Comparison of ENCODE assay signal across 29 cellular contexts in the genomic region with DNA sequence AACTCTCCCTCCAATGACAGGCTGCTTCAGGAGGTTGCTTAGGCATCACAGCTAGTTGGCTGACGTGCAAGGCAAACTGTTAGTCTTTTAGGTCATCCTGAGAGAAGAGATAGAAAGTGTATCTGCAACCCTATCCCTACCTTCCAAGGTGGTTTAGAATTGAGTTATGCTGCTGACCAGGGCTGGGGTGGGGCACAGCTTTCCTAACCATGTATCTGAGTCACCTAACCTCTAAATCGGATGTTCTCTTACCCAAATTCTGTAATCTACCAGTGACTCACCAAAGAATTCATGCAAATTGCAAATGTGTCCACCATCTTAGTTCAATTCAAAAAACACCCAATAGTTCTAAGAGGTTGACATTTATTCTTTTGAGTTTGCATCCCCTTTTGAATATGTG.
A peak's percentile ranks its signal among the peaks of the same experiment; 100 is the strongest.
DNase-seq lines count a peak whose midpoint lies in the region; ATAC-seq, FAIRE-seq and TF ChIP-seq lines count a peak whose summit lies in the region.
"Had no signal": no experiment of that assay in that cellular context is flagged by ENCODE, and none has a peak within 500 bp of the region (broad histone marks: within the 10 kb centered on the region; RNA-seq: fewer than 3 reads in every experiment).

No MANE protein-coding gene starts in this region.

- DNase-seq in activated naive CD8-positive, alpha-beta T cell treated with anti-CD3 and anti-CD28 coated beads, Interleukin-2, amount 50 U/mL, for 24 hours = no peak
- DNase-seq in activated naive CD8-positive, alpha-beta T cell treated with anti-CD3 and anti-CD28 coated beads for 36 hours = no peak
- peak; percentile 60 for DNase-seq in NCI-H226
- peak; percentile 78 for DNase-seq in bronchial epithelial cell (ENCODE audit: low read depth)
- no peak for DNase-seq in stimulated activated effector memory CD8-positive, alpha-beta T cell treated with anti-CD3 and anti-CD28 coated beads, Interleukin-12 subunit alpha, Interleukin-12 subunit beta, amount 100 ng/mL, for 72 hours (ENCODE audit: low spot score in 2 of 2)
- DNase-seq in NCI-H1105 treated with DMSO at 0.1 percent for 48 hours (lab: John Stamatoyannopoulos, UW) = no peak
- DNase-seq in activated effector memory CD4-positive, alpha-beta T cell treated with anti-CD3 and anti-CD28 coated beads, Interleukin-2, amount 50 U/mL, for 16 hours = no peak
- no peak for DNase-seq in DMS114 treated with DMSO at 0.1 percent for 48 hours (lab: John Stamatoyannopoulos, UW; ENCODE audit: unreplicated experiment)
- DNase-seq: activated naive CD4-positive, alpha-beta T cell treated with anti-CD3 and anti-CD28 coated beads for 36 hours; activated T-cell treated with anti-CD3 and anti-CD28 coated beads, Interleukin-2, amount 50 U/mL, for 24 hours; anterior cingulate cortex; Caco-2; central memory CD4-positive, alpha-beta T cell; DND-41; mesendoderm; NCI-H1092 treated with DMSO at 0.1 percent for 48 hours; NCI-H2029 treated with DMSO at 0.1 percent for 48 hours; NCI-H2227 treated with DMSO at 0.1 percent for 48 hours; NCI-H748 treated with DMSO at 0.1 percent for 48 hours; SHP77; T1000; testis had no signal

- H3K36me3 ChIP-seq in bronchial epithelial cell (ENCODE audit: control insufficient read depth, insufficient read depth, low read length) = no peaks in the 10 kb centered on the region
- H3K36me3 ChIP-seq: BLaER1 treated with 17β-estradiol and CSF1 and Interleukin-3, amounts not matched to agents 10 nM and 100 nM had no signal

- no peak overlapping the region for H3K4me3 Mint-ChIP-seq in activated naive CD8-positive, alpha-beta T cell treated with anti-CD3 and anti-CD28 coated beads, Interleukin-2, amount 50 U/mL, for 24 hours
- H3K4me3 Mint-ChIP-seq in activated naive CD8-positive, alpha-beta T cell treated with anti-CD3 and anti-CD28 coated beads for 36 hours = no peak overlapping the region
- no peak overlapping the region for H3K4me3 Mint-ChIP-seq in stimulated activated effector memory CD8-positive, alpha-beta T cell treated with anti-CD3 and anti-CD28 coated beads, Interleukin-12 subunit alpha, Interleukin-12 subunit beta, amount 100 ng/mL, for 72 hours
- H3K4me3 Mint-ChIP-seq: activated naive CD4-positive, alpha-beta T cell treated with anti-CD3 and anti-CD28 coated beads for 36 hours; activated T-cell treated with anti-CD3 and anti-CD28 coated beads, Interleukin-2, amount 50 U/mL, for 24 hours; dendritic cell treated with granulocyte-macrophage colony-stimulating factor and Interleukin-4, amounts not matched to agents 40 ng/mL and 50 ng/mL, for 4 days; stimulated activated memory B cell treated with anti-CD40 and anti-IgM and Interleukin-4, amounts not matched to agents 10 μg/mL and 1 μg/mL and 100 μg/mL, for 72 hours had no signal

- no peak overlapping the region for H3K4me3 ChIP-seq in bronchial epithelial cell (ENCODE audit: low read depth, low read length)
- H3K4me3 ChIP-seq: BLaER1 treated with 17β-estradiol and CSF1 and Interleukin-3, amounts not matched to agents 10 nM and 100 nM; smooth muscle cell; testis had no signal

- no peaks in the 10 kb centered on the region for H3K4me1 Mint-ChIP-seq in activated naive CD8-positive, alpha-beta T cell treated with anti-CD3 and anti-CD28 coated beads, Interleukin-2, amount 50 U/mL, for 24 hours
- no peaks in the 10 kb centered on the region for H3K4me1 Mint-ChIP-seq in activated naive CD8-positive, alpha-beta T cell treated with anti-CD3 and anti-CD28 coated beads for 36 hours
- H3K4me1 Mint-ChIP-seq in stimulated activated effector memory CD8-positive, alpha-beta T cell treated with anti-CD3 and anti-CD28 coated beads, Interleukin-12 subunit alpha, Interleukin-12 subunit beta, amount 100 ng/mL, for 72 hours = no peaks in the 10 kb centered on the region
- H3K4me1 Mint-ChIP-seq: stimulated activated memory B cell treated with anti-CD40 and anti-IgM and Interleukin-4, amounts not matched to agents 10 μg/mL and 1 μg/mL and 100 μg/mL, for 72 hours had no signal

- ATAC-seq in activated naive CD8-positive, alpha-beta T cell treated with anti-CD3 and anti-CD28 coated beads, Interleukin-2, amount 50 U/mL, for 24 hours = peak; percentile 52
- peak; percentile 90 for ATAC-seq in stimulated activated effector memory CD8-positive, alpha-beta T cell treated with anti-CD3 and anti-CD28 coated beads, Interleukin-12 subunit alpha, Interleukin-12 subunit beta, amount 100 ng/mL, for 72 hours
- ATAC-seq: HCT116; stimulated activated memory B cell treated with anti-CD40 and anti-IgM and Interleukin-4, amounts not matched to agents 10 μg/mL and 1 μg/mL and 100 μg/mL, for 72 hours had no signal

- no peak for TF ChIP-seq CTCF in bronchial epithelial cell (IDR thresholded peaks at IDR 0.05; ENCODE audit: insufficient read depth, low read length, severe bottlenecking)

- H3K27me3 Mint-ChIP-seq in activated naive CD8-positive, alpha-beta T cell treated with anti-CD3 and anti-CD28 coated beads, Interleukin-2, amount 50 U/mL, for 24 hours = peaks cover 15% of the 10 kb centered on the region
- peaks cover 31% of the 10 kb centered on the region for H3K27me3 Mint-ChIP-seq in activated naive CD8-positive, alpha-beta T cell treated with anti-CD3 and anti-CD28 coated beads for 36 hours
- H3K27me3 Mint-ChIP-seq: dendritic cell treated with granulocyte-macrophage colony-stimulating factor and Interleukin-4, amounts not matched to agents 40 ng/mL and 50 ng/mL, for 4 days had no signal

- H3K27me3 ChIP-seq in bronchial epithelial cell (ENCODE audit: control insufficient read depth, insufficient read depth, low read length) = no peaks in the 10 kb centered on the region
- H3K27me3 ChIP-seq: BLaER1 treated with 17β-estradiol and CSF1 and Interleukin-3, amounts not matched to agents 10 nM and 100 nM; testis had no signal

- peaks cover 9% of the 10 kb centered on the region for H3K9me3 Mint-ChIP-seq in activated naive CD8-positive, alpha-beta T cell treated with anti-CD3 and anti-CD28 coated beads, Interleukin-2, amount 50 U/mL, for 24 hours
- no peaks in the 10 kb centered on the region for H3K9me3 Mint-ChIP-seq in activated naive CD8-positive, alpha-beta T cell treated with anti-CD3 and anti-CD28 coated beads for 36 hours
- H3K9me3 Mint-ChIP-seq in stimulated activated effector memory CD8-positive, alpha-beta T cell treated with anti-CD3 and anti-CD28 coated beads, Interleukin-12 subunit alpha, Interleukin-12 subunit beta, amount 100 ng/mL, for 72 hours = peaks cover 3% of the 10 kb centered on the region
- H3K9me3 Mint-ChIP-seq: activated naive CD4-positive, alpha-beta T cell treated with anti-CD3 and anti-CD28 coated beads for 36 hours had no signal

- no peaks in the 10 kb centered on the region for H3K36me3 Mint-ChIP-seq in activated naive CD8-positive, alpha-beta T cell treated with anti-CD3 and anti-CD28 coated beads, Interleukin-2, amount 50 U/mL, for 24 hours (ENCODE audit: low read depth)
- no peaks in the 10 kb centered on the region for H3K36me3 Mint-ChIP-seq in activated naive CD8-positive, alpha-beta T cell treated with anti-CD3 and anti-CD28 coated beads for 36 hours
- H3K36me3 Mint-ChIP-seq in stimulated activated effector memory CD8-positive, alpha-beta T cell treated with anti-CD3 and anti-CD28 coated beads, Interleukin-12 subunit alpha, Interleukin-12 subunit beta, amount 100 ng/mL, for 72 hours = no peaks in the 10 kb centered on the region
- H3K36me3 Mint-ChIP-seq: stimulated activated memory B cell treated with anti-CD40 and anti-IgM and Interleukin-4, amounts not matched to agents 10 μg/mL and 1 μg/mL and 100 μg/mL, for 72 hours had no signal

- FAIRE-seq in bronchial epithelial cell (lab: Jason Lieb, UNC) = no peak
- FAIRE-seq: endometrium, GM12891 had no signal

- no peak overlapping the region for H3K27ac Mint-ChIP-seq in activated naive CD8-positive, alpha-beta T cell treated with anti-CD3 and anti-CD28 coated beads, Interleukin-2, amount 50 U/mL, for 24 hours
- H3K27ac Mint-ChIP-seq in activated naive CD8-positive, alpha-beta T cell treated with anti-CD3 and anti-CD28 coated beads for 36 hours = no peak overlapping the region
- no peak overlapping the region for H3K27ac Mint-ChIP-seq in stimulated activated effector memory CD8-positive, alpha-beta T cell treated with anti-CD3 and anti-CD28 coated beads, Interleukin-12 subunit alpha, Interleukin-12 subunit beta, amount 100 ng/mL, for 72 hours
- H3K27ac Mint-ChIP-seq: activated naive CD4-positive, alpha-beta T cell treated with anti-CD3 and anti-CD28 coated beads for 36 hours; activated T-cell treated with anti-CD3 and anti-CD28 coated beads, Interleukin-2, amount 50 U/mL, for 24 hours; dendritic cell treated with granulocyte-macrophage colony-stimulating factor and Interleukin-4, amounts not matched to agents 40 ng/mL and 50 ng/mL, for 4 days; stimulated activated memory B cell treated with anti-CD40 and anti-IgM and Interleukin-4, amounts not matched to agents 10 μg/mL and 1 μg/mL and 100 μg/mL, for 72 hours had no signal

Comparison
In these comparisons a context has a peak if more than half of its experiments do, and no peak if none do; other contexts are left out.
1. DNase-seq: peak in NCI-H226 (single experiment) and bronchial epithelial cell (single experiment); none in activated naive CD8-positive, alpha-beta T cell treated with anti-CD3 and anti-CD28 coated beads, Interleukin-2, amount 50 U/mL, for 24 hours (single experiment), activated naive CD8-positive, alpha-beta T cell treated with anti-CD3 and anti-CD28 coated beads for 36 hours (single experiment), stimulated activated effector memory CD8-positive, alpha-beta T cell treated with anti-CD3 and anti-CD28 coated beads, Interleukin-12 subunit alpha, Interleukin-12 subunit beta, amount 100 ng/mL, for 72 hours (0 of 2), NCI-H1105 treated with DMSO at 0.1 percent for 48 hours (single experiment), activated effector memory CD4-positive, alpha-beta T cell treated with anti-CD3 and anti-CD28 coated beads, Interleukin-2, amount 50 U/mL, for 16 hours (single experiment) and DMS114 treated with DMSO at 0.1 percent for 48 hours (single experiment).